ENCODE assay signal across 28 cellular contexts in genomic region chr14:36955967-36956366, GRCh38.
"Had no signal": no experiment of that assay in that cellular context is flagged by ENCODE, and none has a peak within 500 bp of the region (broad histone marks: within the 10 kb centered on the region; RNA-seq: fewer than 3 reads in every experiment).

No MANE protein-coding gene starts in this region.

- H3K4me2 ChIP-seq: hepatocyte had no signal

- H3K9me3 ChIP-seq: colonic mucosa, esophagus squamous epithelium, gastroesophageal sphincter, heart left ventricle, left lung, lower lobe of right lung, mucosa of descending colon had no signal

- H3K9me3 Mint-ChIP-seq: dendritic cell treated with granulocyte-macrophage colony-stimulating factor and Interleukin-4, amounts not matched to agents 40 ng/mL and 50 ng/mL, for 4 days; endodermal cell; mesothelial cell of epicardium had no signal

- H3K4me3 ChIP-seq: colonic mucosa, esophagus squamous epithelium, gastroesophageal sphincter, heart left ventricle, hepatocyte, left lung, lower lobe of right lung, mucosa of descending colon had no signal

- H3K27ac ChIP-seq: colonic mucosa, epithelial cell of prostate, esophagus squamous epithelium, foreskin keratinocyte, gastroesophageal sphincter, heart left ventricle, hepatocyte, left lung, lower lobe of right lung had no signal

- H2AFZ ChIP-seq: hepatocyte had no signal

- H3K36me3 Mint-ChIP-seq: immature natural killer cell; mesothelial cell of epicardium; naive B cell; naive thymus-derived CD8-positive, alpha-beta T cell had no signal

- H3K27ac Mint-ChIP-seq: dendritic cell treated with granulocyte-macrophage colony-stimulating factor and Interleukin-4, amounts not matched to agents 40 ng/mL and 50 ng/mL, for 4 days; effector memory CD8-positive, alpha-beta T cell; endodermal cell; immature natural killer cell; mesothelial cell of epicardium; naive B cell; naive thymus-derived CD8-positive, alpha-beta T cell had no signal

- H3K27me3 ChIP-seq: colonic mucosa, esophagus squamous epithelium, foreskin keratinocyte, gastroesophageal sphincter, heart left ventricle, hepatocyte, left lung had no signal

- H3K79me2 ChIP-seq: hepatocyte had no signal

- H3K36me3 ChIP-seq: colonic mucosa, esophagus squamous epithelium, gastroesophageal sphincter, heart left ventricle, left lung, lower lobe of right lung had no signal

- H3K4me1 ChIP-seq: colonic mucosa, gastroesophageal sphincter, heart left ventricle, left lung, lower lobe of right lung had no signal

- H3K27me3 Mint-ChIP-seq: dendritic cell treated with granulocyte-macrophage colony-stimulating factor and Interleukin-4, amounts not matched to agents 40 ng/mL and 50 ng/mL, for 4 days; effector memory CD8-positive, alpha-beta T cell had no signal

- ATAC-seq: effector memory CD8-positive, alpha-beta T cell; esophagus mucosa; gastroesophageal sphincter; heart left ventricle; left colon; left lung; left ventricle myocardium superior; lower lobe of right lung; mucosa of descending colon; naive thymus-derived CD8-positive, alpha-beta T cell had no signal

- DNase-seq: colonic mucosa; cortex of kidney; effector CD8-positive, alpha-beta T cell; effector memory CD8-positive, alpha-beta T cell; endodermal cell; erythroblast; esophagus squamous epithelium; heart left ventricle; hypothalamus; immature natural killer cell; islet precursor cell; kidney; kidney glomerular epithelial cell; left colon; left lung; left ventricle myocardium superior; lower lobe of right lung; mesenchymal stem cell; mucosa of descending colon; naive B cell; naive thymus-derived CD8-positive, alpha-beta T cell had no signal

- H3K4me1 Mint-ChIP-seq: immature natural killer cell; naive B cell; naive thymus-derived CD8-positive, alpha-beta T cell had no signal

- H3K4me3 Mint-ChIP-seq: dendritic cell treated with granulocyte-macrophage colony-stimulating factor and Interleukin-4, amounts not matched to agents 40 ng/mL and 50 ng/mL, for 4 days; effector memory CD8-positive, alpha-beta T cell; endodermal cell; immature natural killer cell; mesothelial cell of epicardium; naive B cell; naive thymus-derived CD8-positive, alpha-beta T cell had no signal
